Comparison of ENCODE assay signal across 17 cellular contexts in genomic region chr22:29443452-29443851, GRCh38. TPM values are rescaled to one million over a fixed set of nuclear protein-coding genes. Genes with fewer than 3 reads are reported as not detected.
"Had no signal": no experiment of that assay in that cellular context is flagged by ENCODE, and none has a peak within 500 bp of the region (broad histone marks: within the 10 kb centered on the region; RNA-seq: fewer than 3 reads in every experiment).

No MANE protein-coding gene starts in this region.

- H3K4me1 ChIP-seq: lower lobe of right lung, prostate gland, sigmoid colon, transverse colon had no signal

- DNase-seq: activated CD4-positive, alpha-beta T cell treated with anti-CD3 and anti-CD28 coated beads, Interleukin-2, amount 50 U/mL, for 4 hours; activated CD4-positive, CD25-positive, alpha-beta regulatory T cell treated with anti-CD3 and anti-CD28 coated beads, Interleukin-2, amount 50 U/mL, for 72 hours; activated T-cell treated with anti-CD3 and anti-CD28 coated beads, Interleukin-2, amount 50 U/mL, for 4 hours; effector memory CD4-positive, alpha-beta T cell; hypothalamus; lower lobe of right lung; naive thymus-derived CD4-positive, alpha-beta T cell; sigmoid colon; stimulated activated CD4-positive, alpha-beta T cell treated with anti-CD3 and anti-CD28 coated beads, Interleukin-12 subunit alpha, Interleukin-12 subunit beta, amount 100 ng/mL, for 4 hours; stimulated activated naive CD4-positive, alpha-beta T cell; substantia nigra; transverse colon had no signal

- H3K27me3 ChIP-seq: neutrophil, sigmoid colon had no signal

- ATAC-seq: activated naive CD4-positive, alpha-beta T cell treated with anti-CD3 and anti-CD28 coated beads, Interleukin-2, amount 50 U/mL, for 72 hours; activated T-cell treated with anti-CD3 and anti-CD28 coated beads, Interleukin-2, amount 50 U/mL, for 4 hours; lower lobe of right lung; naive thymus-derived CD4-positive, alpha-beta T cell had no signal

- H3K27ac ChIP-seq: coronary artery, lower lobe of right lung, neutrophil, prostate gland, sigmoid colon, transverse colon had no signal

RNA-seq across cellular contexts. Expression of gene RFPL1, which starts 5.1 kb away (rescaled TPM):
- total RNA-seq: activated naive CD4-positive, alpha-beta T cell treated with anti-CD3 and anti-CD28 coated beads, Interleukin-2, amount 50 U/mL, for 72 hours; activated T-cell treated with anti-CD3 and anti-CD28 coated beads, Interleukin-2, amount 50 U/mL, for 4 hours; cardiac septum; lower lobe of right lung; sigmoid colon; transverse colon had no signal
- polyA plus RNA-seq: sigmoid colon had no signal
